ENCODE assay signal across 14 cellular contexts in genomic region chr19:1402411-1403070, GRCh38. TPM values are rescaled to one million over a fixed set of nuclear protein-coding genes. Genes with fewer than 3 reads are reported as not detected.
DNase-seq lines count a peak whose midpoint lies in the region; ATAC-seq, FAIRE-seq and TF ChIP-seq lines count a peak whose summit lies in the region.
"Had no signal": no experiment of that assay in that cellular context is flagged by ENCODE, and none has a peak within 500 bp of the region (broad histone marks: within the 10 kb centered on the region; RNA-seq: fewer than 3 reads in every experiment).

No MANE protein-coding gene starts in this region.

- intact Hi-C loops in HepG2 (cut with micrococcal nuclease; ENCODE audit: unreplicated experiment) (no loop called here), CD14-positive monocyte (cut with micrococcal nuclease) (no loop called here), Right ventricle myocardium superior (cut with DNase I) (no loop called here)

- no peak overlapping the region for H3K27ac ChIP-seq in HepG2 (ENCODE audit: extremely low read length, insufficient read depth, low read length)
- H3K27ac ChIP-seq: spleen had no signal

- TF ChIP-seq EP300 in HepG2 (IDR thresholded peaks at IDR 0.05; ENCODE audit: low read depth in 2 of 2, low read length in 2 of 2): no peak
- no peak for TF ChIP-seq EP300 in HepG2 (CRISPR knock-in tag; IDR thresholded peaks at IDR 0.05; ENCODE audit: borderline replicate concordance)

- POLR2A ChIA-PET in HepG2 (lab: Yijun Ruan, JAX): interaction anchor here (0.9 to 2.1 kb wide), 7 partner anchors 11 to 133 kb away, joined by 3 to 16 read pairs (median 5); partner anchors contain the start of genes CIRBP and EFNA2

- no peak for DNase-seq in activated naive CD4-positive, alpha-beta T cell treated with anti-CD3 and anti-CD28 coated beads, Interleukin-2, amount 50 U/mL, for 72 hours (ENCODE audit: low spot score in 2 of 2)
- no peak for DNase-seq in activated naive CD8-positive, alpha-beta T cell treated with anti-CD3 and anti-CD28 coated beads for 36 hours
- DNase-seq in HepG2 (ENCODE audit: low spot score) (no peak), CD14-positive monocyte (ENCODE audit: low spot score) (no peak), Right ventricle myocardium superior (no peak)
- DNase-seq in activated effector memory CD4-positive, alpha-beta T cell treated with anti-CD3 and anti-CD28 coated beads, Interleukin-2, amount 50 U/mL, for 16 hours: no peak
- DNase-seq: BE2C, NCI-H2029 treated with DMSO at 0.1 percent for 48 hours, spleen had no signal

- BruUV-seq in HepG2 (replicated peaks; lab: Mats Ljungman, UMichigan): no TSS peak

- 0 out of 5 replicates have a peak, but pooled peaks cover 0 to 2% of the 10 kb centered on the region in 2 experiments for H3K36me3 ChIP-seq in HepG2 (replicated peaks in 1 of 2; ENCODE audit: control insufficient read depth in 1 of 2, insufficient read depth in 2 of 2, low read length in 2 of 2)
- H3K36me3 ChIP-seq: BE2C, spleen had no signal

- H3K4me1 ChIP-seq in HepG2 (ENCODE audit: insufficient read depth, low read length): peaks cover 52% of the 10 kb centered on the region
- H3K4me1 ChIP-seq: BE2C had no signal

- in situ Hi-C loops in HepG2 (cut with HindIII; ENCODE audit: extremely low pct_ligation_motif_present, low pct_unique_long_range_greater_than_20kb): no loop called here

- H3K27me3 Mint-ChIP-seq in activated naive CD4-positive, alpha-beta T cell treated with anti-CD3 and anti-CD28 coated beads, Interleukin-2, amount 50 U/mL, for 24 hours: no peaks in the 10 kb centered on the region
- H3K27me3 Mint-ChIP-seq in activated naive CD8-positive, alpha-beta T cell treated with anti-CD3 and anti-CD28 coated beads for 36 hours: peaks cover 12% of the 10 kb centered on the region
- peaks cover 21 to 41% (median 31%) of the 10 kb centered on the region in 3 donors for H3K27me3 Mint-ChIP-seq in CD14-positive monocyte (ENCODE audit: low read depth in 3 of 3)

- peak overlapping the region; percentile 46 to 91 (median 78) for H3K4me3 ChIP-seq in HepG2 (replicated peaks in 1 of 3; ENCODE audit: insufficient read depth in 1 of 3, low read depth in 2 of 3, low read length in 3 of 3)

- peak; percentile 10 for TF ChIP-seq CTCF in HepG2 (CRISPR knock-in tag; IDR thresholded peaks at IDR 0.05)
- TF ChIP-seq CTCF in CD14-positive monocyte (IDR thresholded peaks at IDR 0.05): no peak

- no peak for TF ChIP-seq POLR2A in HepG2 (IDR thresholded peaks at IDR 0.05; ENCODE audit: insufficient read depth in 1 of 2, low read depth in 2 of 2, low read length in 2 of 2)

- CTCF ChIA-PET in HepG2 (lab: Yijun Ruan, JAX; ENCODE audit: low intra/inter-chr PET ratio, low total read pairs): no interaction called here

- H2AFZ ChIP-seq in HepG2 (ENCODE audit: low read length): no peak overlapping the region

- peak overlapping the region; percentile 67 for H3K9ac ChIP-seq in HepG2 (ENCODE audit: insufficient read depth, low read depth, low read length)

- ATAC-seq in activated naive CD4-positive, alpha-beta T cell treated with anti-CD3 and anti-CD28 coated beads, Interleukin-2, amount 50 U/mL, for 72 hours: no peak
- ATAC-seq in HepG2: no peak
- no peak for ATAC-seq in HG02610 (IDR thresholded peaks at IDR 0.05; ENCODE audit: unreplicated experiment)
- ATAC-seq in Right ventricle myocardium superior (ENCODE audit: poor library complexity): no peak
- ATAC-seq: heart left ventricle had no signal

- H3K4me1 Mint-ChIP-seq in activated naive CD4-positive, alpha-beta T cell treated with anti-CD3 and anti-CD28 coated beads, Interleukin-2, amount 50 U/mL, for 24 hours: peaks cover 15% of the 10 kb centered on the region
- peaks cover 12% of the 10 kb centered on the region for H3K4me1 Mint-ChIP-seq in activated naive CD8-positive, alpha-beta T cell treated with anti-CD3 and anti-CD28 coated beads for 36 hours
- H3K4me1 Mint-ChIP-seq in CD14-positive monocyte: peaks cover 32% of the 10 kb centered on the region

- no peaks in the 10 kb centered on the region; a peak in 1 of 5 replicates for H3K27me3 ChIP-seq in HepG2 (ENCODE audit: control insufficient read depth in 1 of 2, insufficient read depth in 2 of 2, low read length in 2 of 2)
- H3K27me3 ChIP-seq: BE2C had no signal

- H4K20me1 ChIP-seq in HepG2 (ENCODE audit: insufficient read depth, low read length): no peaks in the 10 kb centered on the region

- no peaks in the 10 kb centered on the region for H3K9me3 ChIP-seq in HepG2 (ENCODE audit: low read length)
- H3K9me3 ChIP-seq: BE2C, heart left ventricle, spleen had no signal

- peak overlapping the region; percentile 98 for H3K4me2 ChIP-seq in HepG2 (ENCODE audit: low read depth, low read length)

- FAIRE-seq in HepG2 (lab: Jason Lieb, UNC): no peak
- FAIRE-seq: HTR-8/SVneo had no signal

- peak overlapping the region; percentile 19 for H3K27ac Mint-ChIP-seq in activated naive CD4-positive, alpha-beta T cell treated with anti-CD3 and anti-CD28 coated beads, Interleukin-2, amount 50 U/mL, for 24 hours
- no peak overlapping the region for H3K27ac Mint-ChIP-seq in activated naive CD4-positive, alpha-beta T cell treated with anti-CD3 and anti-CD28 coated beads, Interleukin-2, amount 50 U/mL, for 72 hours
- H3K27ac Mint-ChIP-seq in activated naive CD8-positive, alpha-beta T cell treated with anti-CD3 and anti-CD28 coated beads for 36 hours: peak overlapping the region; percentile 46
- H3K27ac Mint-ChIP-seq in CD14-positive monocyte: no peak overlapping the region

- WGBS in HepG2 (ENCODE audit: low lambda C conversion rate): 14% methylated on average over 17 of the region's 25 CpGs

- no peak for TF ChIP-seq RAD21 in HepG2 (CRISPR knock-in tag; IDR thresholded peaks at IDR 0.05)

- H3K4me3 Mint-ChIP-seq in activated naive CD4-positive, alpha-beta T cell treated with anti-CD3 and anti-CD28 coated beads, Interleukin-2, amount 50 U/mL, for 24 hours: peak overlapping the region; percentile 73
- peak overlapping the region; percentile 68 for H3K4me3 Mint-ChIP-seq in activated naive CD8-positive, alpha-beta T cell treated with anti-CD3 and anti-CD28 coated beads for 36 hours
- H3K4me3 Mint-ChIP-seq in CD14-positive monocyte: peak overlapping the region in 1 of 2 donors; percentile 79

- H3K79me2 ChIP-seq in HepG2 (ENCODE audit: insufficient read depth, low read length): no peaks in the 10 kb centered on the region

- no peaks in the 10 kb centered on the region for H3K36me3 Mint-ChIP-seq in activated naive CD4-positive, alpha-beta T cell treated with anti-CD3 and anti-CD28 coated beads, Interleukin-2, amount 50 U/mL, for 24 hours
- H3K36me3 Mint-ChIP-seq in activated naive CD4-positive, alpha-beta T cell treated with anti-CD3 and anti-CD28 coated beads, Interleukin-2, amount 50 U/mL, for 72 hours: no peaks in the 10 kb centered on the region
- H3K36me3 Mint-ChIP-seq in activated naive CD8-positive, alpha-beta T cell treated with anti-CD3 and anti-CD28 coated beads for 36 hours: peaks cover 2% of the 10 kb centered on the region
- H3K36me3 Mint-ChIP-seq in CD14-positive monocyte: peaks cover 0 to 3% of the 10 kb centered on the region in 2 donors

- H3K9me3 Mint-ChIP-seq in activated naive CD4-positive, alpha-beta T cell treated with anti-CD3 and anti-CD28 coated beads, Interleukin-2, amount 50 U/mL, for 24 hours: no peaks in the 10 kb centered on the region
- H3K9me3 Mint-ChIP-seq in activated naive CD4-positive, alpha-beta T cell treated with anti-CD3 and anti-CD28 coated beads, Interleukin-2, amount 50 U/mL, for 72 hours: no peaks in the 10 kb centered on the region
- no peaks in the 10 kb centered on the region for H3K9me3 Mint-ChIP-seq in activated naive CD8-positive, alpha-beta T cell treated with anti-CD3 and anti-CD28 coated beads for 36 hours
- peaks cover 0 to 3% (median 1%) of the 10 kb centered on the region in 7 donors for H3K9me3 Mint-ChIP-seq in CD14-positive monocyte

RNA-seq across cellular contexts. Expression of gene GAMT, which starts 1.2 kb away (rescaled TPM):
- total RNA-seq in activated naive CD4-positive, alpha-beta T cell treated with anti-CD3 and anti-CD28 coated beads, Interleukin-2, amount 50 U/mL, for 72 hours: 10 to 100 TPM in 1 of 2 donors, 1 to 10 TPM in 1; 4.2 to 30.2 TPM
- 10 to 100 TPM; 36.5 to 37.6 TPM for total RNA-seq in activated naive CD8-positive, alpha-beta T cell treated with anti-CD3 and anti-CD28 coated beads for 36 hours
- total RNA-seq in HepG2 (2016; rRNA removed; fragmentation: Illumina TruSeq; extraction: Trizol): 113 and 124 TPM in 2 replicates
- 167 and 206 TPM in 2 replicates for total RNA-seq in HepG2 (2016; cell fraction: cytosol; rRNA removed; fragmentation: Illumina TruSeq; extraction: Trizol; ENCODE audit: low read depth)
- 112 and 125 TPM in 2 replicates for total RNA-seq in HepG2 (2016; cell fraction: insoluble cytoplasmic fraction; rRNA removed; fragmentation: Illumina TruSeq; extraction: Trizol)
- total RNA-seq in HepG2 (2016; cell fraction: membrane; rRNA removed; fragmentation: Illumina TruSeq; extraction: Trizol): 130 and 170 TPM in 2 replicates
- 42.6 and 51.4 TPM in 2 replicates for total RNA-seq in HepG2 (2016; cell fraction: nucleus; rRNA removed; fragmentation: Illumina TruSeq; extraction: Trizol)
- 115 and 120 TPM in 2 replicates for polyA plus RNA-seq in HepG2 (2011; rRNA removed)
- polyA plus RNA-seq in HepG2 (2011; cell fraction: cytosol; rRNA removed): 103 and 156 TPM in 2 replicates
- polyA plus RNA-seq in HepG2 (2011; cell fraction: nucleus; rRNA removed): 88.3 and 90.1 TPM in 2 replicates
- 74.3 and 76.0 TPM in 2 replicates for polyA plus RNA-seq in HepG2 (2012)
- 282 and 316 TPM in 2 replicates for polyA plus RNA-seq in HepG2 (2016; cell fraction: cytosol; fragmentation: Illumina TruSeq; extraction: Trizol; ENCODE audit: low read depth)
- 152 and 183 TPM in 2 replicates for polyA plus RNA-seq in HepG2 (2016; cell fraction: insoluble cytoplasmic fraction; fragmentation: Illumina TruSeq; extraction: Trizol; ENCODE audit: low read depth)
- 195 and 222 TPM in 2 replicates for polyA plus RNA-seq in HepG2 (2016; cell fraction: membrane; fragmentation: Illumina TruSeq; extraction: Trizol; ENCODE audit: low read depth)
- polyA plus RNA-seq in HepG2 (2016; cell fraction: nucleus; fragmentation: Illumina TruSeq; extraction: Trizol; ENCODE audit: insufficient read depth, low read depth): 119 and 134 TPM in 2 replicates
- 46.3 and 144 TPM in 2 replicates for polyA minus RNA-seq in HepG2 (2011; rRNA and poly(A)+ RNA removed; ENCODE audit: low replicate concordance)
- polyA minus RNA-seq in HepG2 (2011; cell fraction: cytosol; rRNA and poly(A)+ RNA removed): 48.8 and 63.0 TPM in 2 replicates
- polyA minus RNA-seq in HepG2 (2011; cell fraction: nucleus; rRNA and poly(A)+ RNA removed): 20.3 and 21.1 TPM in 2 replicates
- under 1 TPM; 0.95 to 0.96 TPM for polyA plus RNA-seq in CD14-positive monocyte
- 93.5 TPM for total RNA-seq in Right ventricle myocardium superior

RNA-seq across cellular contexts. Expression of gene DAZAP1, which starts 4.8 kb away (rescaled TPM):
- total RNA-seq in activated naive CD4-positive, alpha-beta T cell treated with anti-CD3 and anti-CD28 coated beads, Interleukin-2, amount 50 U/mL, for 72 hours: 100 to 1,000 TPM; 194 to 298 TPM
- total RNA-seq in activated naive CD8-positive, alpha-beta T cell treated with anti-CD3 and anti-CD28 coated beads for 36 hours: 100 to 1,000 TPM; 287 to 297 TPM
- total RNA-seq in HepG2 (2016; rRNA removed; fragmentation: Illumina TruSeq; extraction: Trizol): 50.5 and 79.2 TPM in 2 replicates
- 72.9 and 77.7 TPM in 2 replicates for total RNA-seq in HepG2 (2016; cell fraction: cytosol; rRNA removed; fragmentation: Illumina TruSeq; extraction: Trizol; ENCODE audit: low read depth)
- total RNA-seq in HepG2 (2016; cell fraction: insoluble cytoplasmic fraction; rRNA removed; fragmentation: Illumina TruSeq; extraction: Trizol): 43.4 and 84.1 TPM in 2 replicates
- 104 and 106 TPM in 2 replicates for total RNA-seq in HepG2 (2016; cell fraction: membrane; rRNA removed; fragmentation: Illumina TruSeq; extraction: Trizol)
- 38.3 and 43.3 TPM in 2 replicates for total RNA-seq in HepG2 (2016; cell fraction: nucleus; rRNA removed; fragmentation: Illumina TruSeq; extraction: Trizol)
- 58.7 and 63.3 TPM in 2 replicates for polyA plus RNA-seq in HepG2 (2011; rRNA removed)
- polyA plus RNA-seq in HepG2 (2011; cell fraction: cytosol; rRNA removed): 37.8 and 48.2 TPM in 2 replicates
- polyA plus RNA-seq in HepG2 (2011; cell fraction: nucleus; rRNA removed): 99.5 and 105 TPM in 2 replicates
- polyA plus RNA-seq in HepG2 (2012): 48.3 and 71.8 TPM in 2 replicates
- 108 and 114 TPM in 2 replicates for polyA plus RNA-seq in HepG2 (2016; cell fraction: cytosol; fragmentation: Illumina TruSeq; extraction: Trizol; ENCODE audit: low read depth)
- polyA plus RNA-seq in HepG2 (2016; cell fraction: insoluble cytoplasmic fraction; fragmentation: Illumina TruSeq; extraction: Trizol; ENCODE audit: low read depth): 86.3 and 104 TPM in 2 replicates
- 117 and 124 TPM in 2 replicates for polyA plus RNA-seq in HepG2 (2016; cell fraction: membrane; fragmentation: Illumina TruSeq; extraction: Trizol; ENCODE audit: low read depth)
- 140 and 145 TPM in 2 replicates for polyA plus RNA-seq in HepG2 (2016; cell fraction: nucleus; fragmentation: Illumina TruSeq; extraction: Trizol; ENCODE audit: insufficient read depth, low read depth)
- polyA minus RNA-seq in HepG2 (2011; rRNA and poly(A)+ RNA removed; ENCODE audit: low replicate concordance): 26.8 and 58.6 TPM in 2 replicates
- polyA minus RNA-seq in HepG2 (2011; cell fraction: cytosol; rRNA and poly(A)+ RNA removed): 32.1 and 33.1 TPM in 2 replicates
- polyA minus RNA-seq in HepG2 (2011; cell fraction: nucleus; rRNA and poly(A)+ RNA removed): 35.5 and 41.4 TPM in 2 replicates
- 1 to 10 TPM; 3.3 to 4.2 TPM for polyA plus RNA-seq in CD14-positive monocyte
- 82.9 TPM for total RNA-seq in Right ventricle myocardium superior

RNA-seq across cellular contexts. Expression of gene NDUFS7, which starts 18.8 kb away (rescaled TPM):
- total RNA-seq in activated naive CD4-positive, alpha-beta T cell treated with anti-CD3 and anti-CD28 coated beads, Interleukin-2, amount 50 U/mL, for 72 hours: 100 to 1,000 TPM in 1 of 2 donors, 10 to 100 TPM in 1; 89.4 to 105 TPM
- 100 to 1,000 TPM in 1 of 2 experiments, 10 to 100 TPM in 1; 98.7 to 101 TPM for total RNA-seq in activated naive CD8-positive, alpha-beta T cell treated with anti-CD3 and anti-CD28 coated beads for 36 hours
- total RNA-seq in HepG2 (2016; rRNA removed; fragmentation: Illumina TruSeq; extraction: Trizol): 41.9 and 66.9 TPM in 2 replicates
- total RNA-seq in HepG2 (2016; cell fraction: cytosol; rRNA removed; fragmentation: Illumina TruSeq; extraction: Trizol; ENCODE audit: low read depth): 18.8 and 21.5 TPM in 2 replicates
- total RNA-seq in HepG2 (2016; cell fraction: insoluble cytoplasmic fraction; rRNA removed; fragmentation: Illumina TruSeq; extraction: Trizol): 44.6 and 65.2 TPM in 2 replicates
- 20.5 and 26.2 TPM in 2 replicates for total RNA-seq in HepG2 (2016; cell fraction: membrane; rRNA removed; fragmentation: Illumina TruSeq; extraction: Trizol)
- 38.7 and 47.0 TPM in 2 replicates for total RNA-seq in HepG2 (2016; cell fraction: nucleus; rRNA removed; fragmentation: Illumina TruSeq; extraction: Trizol)
- 34.3 and 39.2 TPM in 2 replicates for polyA plus RNA-seq in HepG2 (2011; rRNA removed)
- 40.7 and 105 TPM in 2 replicates for polyA plus RNA-seq in HepG2 (2011; cell fraction: cytosol; rRNA removed)
- polyA plus RNA-seq in HepG2 (2011; cell fraction: nucleus; rRNA removed): 81.3 and 103 TPM in 2 replicates
- 23.8 and 33.4 TPM in 2 replicates for polyA plus RNA-seq in HepG2 (2012)
- polyA plus RNA-seq in HepG2 (2016; cell fraction: cytosol; fragmentation: Illumina TruSeq; extraction: Trizol; ENCODE audit: low read depth): 23.8 and 28.5 TPM in 2 replicates
- 44.9 and 52.6 TPM in 2 replicates for polyA plus RNA-seq in HepG2 (2016; cell fraction: insoluble cytoplasmic fraction; fragmentation: Illumina TruSeq; extraction: Trizol; ENCODE audit: low read depth)
- polyA plus RNA-seq in HepG2 (2016; cell fraction: membrane; fragmentation: Illumina TruSeq; extraction: Trizol; ENCODE audit: low read depth): 17.9 and 21.2 TPM in 2 replicates
- polyA plus RNA-seq in HepG2 (2016; cell fraction: nucleus; fragmentation: Illumina TruSeq; extraction: Trizol; ENCODE audit: insufficient read depth, low read depth): 72.2 and 84.5 TPM in 2 replicates
- polyA minus RNA-seq in HepG2 (2011; rRNA and poly(A)+ RNA removed; ENCODE audit: low replicate concordance): 40.5 and 74.3 TPM in 2 replicates
- polyA minus RNA-seq in HepG2 (2011; cell fraction: cytosol; rRNA and poly(A)+ RNA removed): 34.4 and 46.1 TPM in 2 replicates
- 8.9 and 9.0 TPM in 2 replicates for polyA minus RNA-seq in HepG2 (2011; cell fraction: nucleus; rRNA and poly(A)+ RNA removed)
- 100 to 1,000 TPM; 211 to 232 TPM for polyA plus RNA-seq in CD14-positive monocyte
- 461 TPM for total RNA-seq in Right ventricle myocardium superior

RNA-seq across cellular contexts. Expression of gene RPS15, which starts 35.7 kb away (rescaled TPM):
- total RNA-seq in activated naive CD4-positive, alpha-beta T cell treated with anti-CD3 and anti-CD28 coated beads, Interleukin-2, amount 50 U/mL, for 72 hours: 1,000 to 10,000 TPM; 1,495 to 1,747 TPM
- total RNA-seq in activated naive CD8-positive, alpha-beta T cell treated with anti-CD3 and anti-CD28 coated beads for 36 hours: 1,000 to 10,000 TPM; 1,472 to 1,524 TPM
- total RNA-seq in HepG2 (2016; rRNA removed; fragmentation: Illumina TruSeq; extraction: Trizol) (695 and 780 TPM in 2 replicates), Right ventricle myocardium superior (671 TPM)
- 693 and 734 TPM in 2 replicates for total RNA-seq in HepG2 (2016; cell fraction: cytosol; rRNA removed; fragmentation: Illumina TruSeq; extraction: Trizol; ENCODE audit: low read depth)
- total RNA-seq in HepG2 (2016; cell fraction: insoluble cytoplasmic fraction; rRNA removed; fragmentation: Illumina TruSeq; extraction: Trizol): 654 and 886 TPM in 2 replicates
- total RNA-seq in HepG2 (2016; cell fraction: membrane; rRNA removed; fragmentation: Illumina TruSeq; extraction: Trizol): 967 and 1,125 TPM in 2 replicates
- 240 and 299 TPM in 2 replicates for total RNA-seq in HepG2 (2016; cell fraction: nucleus; rRNA removed; fragmentation: Illumina TruSeq; extraction: Trizol)
- polyA plus RNA-seq in HepG2 (2011; rRNA removed) (1,411 and 1,504 TPM in 2 replicates), CD14-positive monocyte (1,000 to 10,000 TPM; 1,318 to 1,526 TPM)
- polyA plus RNA-seq in HepG2 (2011; cell fraction: cytosol; rRNA removed): 2,214 and 3,196 TPM in 2 replicates
- 923 and 1,023 TPM in 2 replicates for polyA plus RNA-seq in HepG2 (2011; cell fraction: nucleus; rRNA removed)
- polyA plus RNA-seq in HepG2 (2012): 1,504 and 2,202 TPM in 2 replicates
- 1,868 and 2,054 TPM in 2 replicates for polyA plus RNA-seq in HepG2 (2016; cell fraction: cytosol; fragmentation: Illumina TruSeq; extraction: Trizol; ENCODE audit: low read depth)
- polyA plus RNA-seq in HepG2 (2016; cell fraction: insoluble cytoplasmic fraction; fragmentation: Illumina TruSeq; extraction: Trizol; ENCODE audit: low read depth): 1,628 and 1,692 TPM in 2 replicates
- polyA plus RNA-seq in HepG2 (2016; cell fraction: membrane; fragmentation: Illumina TruSeq; extraction: Trizol; ENCODE audit: low read depth): 2,328 and 2,419 TPM in 2 replicates
- 895 and 898 TPM in 2 replicates for polyA plus RNA-seq in HepG2 (2016; cell fraction: nucleus; fragmentation: Illumina TruSeq; extraction: Trizol; ENCODE audit: insufficient read depth, low read depth)
- 538 and 916 TPM in 2 replicates for polyA minus RNA-seq in HepG2 (2011; rRNA and poly(A)+ RNA removed; ENCODE audit: low replicate concordance)
- polyA minus RNA-seq in HepG2 (2011; cell fraction: cytosol; rRNA and poly(A)+ RNA removed): 647 and 682 TPM in 2 replicates
- 109 and 140 TPM in 2 replicates for polyA minus RNA-seq in HepG2 (2011; cell fraction: nucleus; rRNA and poly(A)+ RNA removed)

RNA-seq across cellular contexts. Expression of gene APC2, which starts 47.4 kb away (rescaled TPM):
- under 1 TPM; 0.09 to 0.14 TPM for total RNA-seq in activated naive CD4-positive, alpha-beta T cell treated with anti-CD3 and anti-CD28 coated beads, Interleukin-2, amount 50 U/mL, for 72 hours
- under 1 TPM; 0.21 to 0.26 TPM for total RNA-seq in activated naive CD8-positive, alpha-beta T cell treated with anti-CD3 and anti-CD28 coated beads for 36 hours
- total RNA-seq in HepG2 (2016; rRNA removed; fragmentation: Illumina TruSeq; extraction: Trizol): 0.22 TPM in 1 of 2 replicates, not detected in the other
- total RNA-seq in HepG2 (2016; cell fraction: cytosol; rRNA removed; fragmentation: Illumina TruSeq; extraction: Trizol; ENCODE audit: low read depth): under 0.01 TPM in 1 of 2 replicates, not detected in the other
- total RNA-seq in HepG2 (2016; cell fraction: insoluble cytoplasmic fraction; rRNA removed; fragmentation: Illumina TruSeq; extraction: Trizol): 0.02 and 0.27 TPM in 2 replicates
- 0.24 TPM in 1 of 2 replicates, not detected in the other for total RNA-seq in HepG2 (2016; cell fraction: membrane; rRNA removed; fragmentation: Illumina TruSeq; extraction: Trizol)
- 0.25 and 0.28 TPM in 2 replicates for total RNA-seq in HepG2 (2016; cell fraction: nucleus; rRNA removed; fragmentation: Illumina TruSeq; extraction: Trizol)
- 0.08 and 0.16 TPM in 2 replicates for polyA plus RNA-seq in HepG2 (2011; rRNA removed)
- polyA plus RNA-seq in HepG2 (2011; cell fraction: cytosol; rRNA removed): 0.04 and 0.07 TPM in 2 replicates
- polyA plus RNA-seq in HepG2 (2011; cell fraction: nucleus; rRNA removed): 0.37 and 0.61 TPM in 2 replicates
- polyA plus RNA-seq in HepG2 (2012): 0.11 and 0.28 TPM in 2 replicates
- polyA plus RNA-seq in HepG2 (2016; cell fraction: cytosol; fragmentation: Illumina TruSeq; extraction: Trizol; ENCODE audit: low read depth): not detected in 2 replicates
- not detected in 2 replicates for polyA plus RNA-seq in HepG2 (2016; cell fraction: insoluble cytoplasmic fraction; fragmentation: Illumina TruSeq; extraction: Trizol; ENCODE audit: low read depth)
- not detected in 2 replicates for polyA plus RNA-seq in HepG2 (2016; cell fraction: membrane; fragmentation: Illumina TruSeq; extraction: Trizol; ENCODE audit: low read depth)
- 0.18 and 0.40 TPM in 2 replicates for polyA plus RNA-seq in HepG2 (2016; cell fraction: nucleus; fragmentation: Illumina TruSeq; extraction: Trizol; ENCODE audit: insufficient read depth, low read depth)
- polyA minus RNA-seq in HepG2 (2011; rRNA and poly(A)+ RNA removed; ENCODE audit: low replicate concordance): 0.40 and 0.77 TPM in 2 replicates
- 0.35 and 0.49 TPM in 2 replicates for polyA minus RNA-seq in HepG2 (2011; cell fraction: cytosol; rRNA and poly(A)+ RNA removed)
- polyA minus RNA-seq in HepG2 (2011; cell fraction: nucleus; rRNA and poly(A)+ RNA removed): 0.52 and 0.75 TPM in 2 replicates
- not detected for polyA plus RNA-seq in CD14-positive monocyte
- 0.22 TPM for total RNA-seq in Right ventricle myocardium superior
- total RNA-seq: RPMI7951 had no signal

Comparison
In these comparisons a context has a peak if more than half of its experiments do, and no peak if none do; other contexts are left out.
1. H3K27ac Mint-ChIP-seq: peak in activated naive CD4-positive, alpha-beta T cell treated with anti-CD3 and anti-CD28 coated beads, Interleukin-2, amount 50 U/mL, for 24 hours (single experiment) and activated naive CD8-positive, alpha-beta T cell treated with anti-CD3 and anti-CD28 coated beads for 36 hours (single experiment); none in activated naive CD4-positive, alpha-beta T cell treated with anti-CD3 and anti-CD28 coated beads, Interleukin-2, amount 50 U/mL, for 72 hours (0 of 2) and CD14-positive monocyte (0 of 7).